Comparison of ENCODE assay signal across 1 cellular context in the genomic region with DNA sequence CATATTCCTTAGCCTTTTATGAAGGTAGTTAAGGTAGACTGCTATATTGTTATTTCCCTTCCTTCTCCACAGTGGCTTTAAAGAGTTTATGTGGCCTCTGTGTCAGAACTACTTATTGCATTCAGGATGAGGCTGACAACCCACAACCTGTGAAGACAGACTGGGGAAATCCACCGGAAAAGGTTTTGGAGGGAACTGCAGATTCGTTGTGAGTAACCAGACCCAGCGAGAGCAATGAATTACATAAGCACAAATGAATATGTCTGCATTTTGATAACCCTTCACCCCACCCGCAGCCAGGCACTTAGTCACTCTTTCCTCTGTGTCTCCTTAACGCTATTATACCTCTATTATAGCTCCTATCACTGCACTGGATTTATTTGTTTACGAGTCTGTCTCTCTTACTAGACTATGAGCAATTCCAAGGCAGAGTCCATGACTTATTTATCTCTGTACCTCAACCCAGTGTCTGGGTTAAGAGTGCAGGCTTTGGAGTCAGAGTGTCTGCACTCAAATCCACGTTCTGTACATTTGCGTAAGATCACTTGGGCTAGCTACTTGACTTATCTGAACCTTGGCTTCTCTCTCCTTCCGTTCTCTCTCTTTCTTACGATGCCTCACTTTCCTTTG.
TF ChIP-seq lines count a peak whose summit lies in the region.

No MANE protein-coding gene starts in this region.

TF ChIP-seq in HEK293, 187 proteins besides CTCF, POLR2A, EP300 and RAD21 (continued from another document and continues in another):
- TF ChIP-seq, protein P1, sequence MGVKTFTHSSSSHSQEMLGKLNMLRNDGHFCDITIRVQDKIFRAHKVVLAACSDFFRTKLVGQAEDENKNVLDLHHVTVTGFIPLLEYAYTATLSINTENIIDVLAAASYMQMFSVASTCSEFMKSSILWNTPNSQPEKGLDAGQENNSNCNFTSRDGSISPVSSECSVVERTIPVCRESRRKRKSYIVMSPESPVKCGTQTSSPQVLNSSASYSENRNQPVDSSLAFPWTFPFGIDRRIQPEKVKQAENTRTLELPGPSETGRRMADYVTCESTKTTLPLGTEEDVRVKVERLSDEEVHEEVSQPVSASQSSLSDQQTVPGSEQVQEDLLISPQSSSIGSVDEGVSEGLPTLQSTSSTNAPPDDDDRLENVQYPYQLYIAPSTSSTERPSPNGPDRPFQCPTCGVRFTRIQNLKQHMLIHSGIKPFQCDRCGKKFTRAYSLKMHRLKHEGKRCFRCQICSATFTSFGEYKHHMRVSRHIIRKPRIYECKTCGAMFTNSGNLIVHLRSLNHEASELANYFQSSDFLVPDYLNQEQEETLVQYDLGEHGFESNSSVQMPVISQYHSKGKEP (tag by site-specific recombination; IDR thresholded peaks at IDR 0.05): no peak
- TF ChIP-seq ZNF140 (tag by site-specific recombination; IDR thresholded peaks at IDR 0.05): no peak
- TF ChIP-seq GFI1B (tag by site-specific recombination; IDR thresholded peaks at IDR 0.05): peak; percentile 92
- TF ChIP-seq ZNF473 (tag by site-specific recombination; IDR thresholded peaks at IDR 0.05): no peak
- TF ChIP-seq ZNF560 (tag by site-specific recombination; IDR thresholded peaks at IDR 0.05; ENCODE audit: borderline replicate concordance): no peak
- TF ChIP-seq ZNF2 (tag by site-specific recombination; IDR thresholded peaks at IDR 0.05): no peak
- no peak for TF ChIP-seq ZNF157 (tag by site-specific recombination; IDR thresholded peaks at IDR 0.05)
- TF ChIP-seq ZSCAN5A (tag by site-specific recombination; IDR thresholded peaks at IDR 0.05): no peak
- peak; percentile 97 for TF ChIP-seq HIC1 (tag by site-specific recombination; IDR thresholded peaks at IDR 0.05)
- TF ChIP-seq ZBTB7A (tag by site-specific recombination; IDR thresholded peaks at IDR 0.05; ENCODE audit: low read depth): no peak
- no peak for TF ChIP-seq REST (tag by site-specific recombination; IDR thresholded peaks at IDR 0.05)
- TF ChIP-seq ZNF791 (tag by site-specific recombination; IDR thresholded peaks at IDR 0.05): no peak
- peak; percentile 34; the same call in 1 of the 2 replicates for TF ChIP-seq ZXDB (tag by site-specific recombination; IDR thresholded peaks at IDR 0.05)
- no peak for TF ChIP-seq ZNF610 (tag by site-specific recombination; IDR thresholded peaks at IDR 0.05; ENCODE audit: borderline replicate concordance)
- 0 out of 2 replicates have a peak, but pooled peaks have one; percentile 34 for TF ChIP-seq KLF8 (tag by site-specific recombination; IDR thresholded peaks at IDR 0.05)
- TF ChIP-seq HOXC10 (CRISPR knock-in tag; IDR thresholded peaks at IDR 0.05): no peak
- TF ChIP-seq GLI2 (tag by site-specific recombination; IDR thresholded peaks at IDR 0.05; ENCODE audit: borderline replicate concordance, low read depth): peak; percentile 71
- TF ChIP-seq FEZF1 (tag by site-specific recombination; IDR thresholded peaks at IDR 0.05): peak; percentile 63; the same call in 1 of the 2 replicates
- TF ChIP-seq ZNF645 (tag by site-specific recombination; IDR thresholded peaks at IDR 0.05): no peak
- 0 out of 2 replicates have a peak, but pooled peaks have one; percentile 14 for TF ChIP-seq KLF7 (tag by site-specific recombination; IDR thresholded peaks at IDR 0.05; ENCODE audit: borderline replicate concordance)
- TF ChIP-seq SETDB1 (IDR thresholded peaks at IDR 0.05; ENCODE audit: insufficient read length, low read length): peak; percentile 17
- TF ChIP-seq, protein P2, sequence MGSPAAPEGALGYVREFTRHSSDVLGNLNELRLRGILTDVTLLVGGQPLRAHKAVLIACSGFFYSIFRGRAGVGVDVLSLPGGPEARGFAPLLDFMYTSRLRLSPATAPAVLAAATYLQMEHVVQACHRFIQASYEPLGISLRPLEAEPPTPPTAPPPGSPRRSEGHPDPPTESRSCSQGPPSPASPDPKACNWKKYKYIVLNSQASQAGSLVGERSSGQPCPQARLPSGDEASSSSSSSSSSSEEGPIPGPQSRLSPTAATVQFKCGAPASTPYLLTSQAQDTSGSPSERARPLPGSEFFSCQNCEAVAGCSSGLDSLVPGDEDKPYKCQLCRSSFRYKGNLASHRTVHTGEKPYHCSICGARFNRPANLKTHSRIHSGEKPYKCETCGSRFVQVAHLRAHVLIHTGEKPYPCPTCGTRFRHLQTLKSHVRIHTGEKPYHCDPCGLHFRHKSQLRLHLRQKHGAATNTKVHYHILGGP (tag by site-specific recombination; IDR thresholded peaks at IDR 0.05): 0 out of 2 replicates have a peak, but pooled peaks have one; percentile 23
- no peak for TF ChIP-seq ZNF585B (tag by site-specific recombination; IDR thresholded peaks at IDR 0.05)
- TF ChIP-seq ZBTB20 (tag by site-specific recombination; IDR thresholded peaks at IDR 0.05): no peak
- TF ChIP-seq SP7 (tag by site-specific recombination; IDR thresholded peaks at IDR 0.05): peak; percentile 56
- no peak for TF ChIP-seq ZNF704 (tag by site-specific recombination; IDR thresholded peaks at IDR 0.05)
- no peak for TF ChIP-seq ZNF175 (tag by site-specific recombination; IDR thresholded peaks at IDR 0.05)
- no peak for TF ChIP-seq ZNF701 (tag by site-specific recombination; IDR thresholded peaks at IDR 0.05)
- no peak for TF ChIP-seq ZNF398 (tag by site-specific recombination; IDR thresholded peaks at IDR 0.05)
- no peak for TF ChIP-seq ZNF138 (tag by site-specific recombination; IDR thresholded peaks at IDR 0.05; ENCODE audit: borderline replicate concordance)
- TF ChIP-seq SCRT1 (tag by site-specific recombination; IDR thresholded peaks at IDR 0.05; ENCODE audit: borderline replicate concordance): no peak
- TF ChIP-seq, protein P3, sequence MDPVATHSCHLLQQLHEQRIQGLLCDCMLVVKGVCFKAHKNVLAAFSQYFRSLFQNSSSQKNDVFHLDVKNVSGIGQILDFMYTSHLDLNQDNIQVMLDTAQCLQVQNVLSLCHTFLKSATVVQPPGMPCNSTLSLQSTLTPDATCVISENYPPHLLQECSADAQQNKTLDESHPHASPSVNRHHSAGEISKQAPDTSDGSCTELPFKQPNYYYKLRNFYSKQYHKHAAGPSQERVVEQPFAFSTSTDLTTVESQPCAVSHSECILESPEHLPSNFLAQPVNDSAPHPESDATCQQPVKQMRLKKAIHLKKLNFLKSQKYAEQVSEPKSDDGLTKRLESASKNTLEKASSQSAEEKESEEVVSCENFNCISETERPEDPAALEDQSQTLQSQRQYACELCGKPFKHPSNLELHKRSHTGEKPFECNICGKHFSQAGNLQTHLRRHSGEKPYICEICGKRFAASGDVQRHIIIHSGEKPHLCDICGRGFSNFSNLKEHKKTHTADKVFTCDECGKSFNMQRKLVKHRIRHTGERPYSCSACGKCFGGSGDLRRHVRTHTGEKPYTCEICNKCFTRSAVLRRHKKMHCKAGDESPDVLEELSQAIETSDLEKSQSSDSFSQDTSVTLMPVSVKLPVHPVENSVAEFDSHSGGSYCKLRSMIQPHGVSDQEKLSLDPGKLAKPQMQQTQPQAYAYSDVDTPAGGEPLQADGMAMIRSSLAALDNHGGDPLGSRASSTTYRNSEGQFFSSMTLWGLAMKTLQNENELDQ (tag by site-specific recombination; IDR thresholded peaks at IDR 0.05; ENCODE audit: low read depth): no peak
- TF ChIP-seq ZNF544 (tag by site-specific recombination; IDR thresholded peaks at IDR 0.05): no peak
- peak; percentile 95 for TF ChIP-seq TRIM28 (IDR thresholded peaks at IDR 0.05; ENCODE audit: borderline replicate concordance, low read length)
- TF ChIP-seq ZNF404 (tag by site-specific recombination; IDR thresholded peaks at IDR 0.05): no peak
- no peak for TF ChIP-seq ZNF830 (tag by site-specific recombination; IDR thresholded peaks at IDR 0.05; ENCODE audit: low read depth)
- no peak for TF ChIP-seq ZNF521 (tag by site-specific recombination; IDR thresholded peaks at IDR 0.05)
- TF ChIP-seq ZNF112 (tag by site-specific recombination; IDR thresholded peaks at IDR 0.05): no peak
- TF ChIP-seq ZNF19 (tag by site-specific recombination; IDR thresholded peaks at IDR 0.05; ENCODE audit: low read depth): no peak
- no peak for TF ChIP-seq ZNF48 (tag by site-specific recombination; IDR thresholded peaks at IDR 0.05)
- peak; percentile 38; the same call in 1 of the 2 replicates for TF ChIP-seq ZEB2 (tag by site-specific recombination; IDR thresholded peaks at IDR 0.05)
- no peak for TF ChIP-seq ZNF274 (IDR thresholded peaks at IDR 0.05; ENCODE audit: low read length)
- TF ChIP-seq ZNF274 (tag by site-specific recombination; IDR thresholded peaks at IDR 0.05; ENCODE audit: borderline replicate concordance): no peak
- TF ChIP-seq ZNF10 (tag by site-specific recombination; IDR thresholded peaks at IDR 0.05): no peak
- TF ChIP-seq ZNF24 (tag by site-specific recombination; IDR thresholded peaks at IDR 0.05): peak; percentile 45; the same call in 1 of the 2 replicates
